ENCODE assay signal across 8 cellular contexts in genomic region chr4:110944501-110944900, GRCh38.
"Had no signal": no experiment of that assay in that cellular context is flagged by ENCODE, and none has a peak within 500 bp of the region (broad histone marks: within the 10 kb centered on the region; RNA-seq: fewer than 3 reads in every experiment).

No MANE protein-coding gene starts in this region.

- H3K9me3 ChIP-seq: HAP-1 had no signal

- ATAC-seq: HCT116 had no signal

- H2AFZ ChIP-seq: GM23248 had no signal

- DNase-seq: GM23248, GOT3, H7, HFFc6, KBM-7 had no signal

- H3K4me1 ChIP-seq: HAP-1 had no signal

- H3K27ac ChIP-seq: GM23248, HL-60 had no signal

- H3K4me3 ChIP-seq: GM23248, HAP-1 had no signal

- H3K9ac ChIP-seq: GM23248 had no signal

- H3K36me3 ChIP-seq: HAP-1 had no signal
